2 cellular contexts compared by ENCODE assay signal in the genomic region with DNA sequence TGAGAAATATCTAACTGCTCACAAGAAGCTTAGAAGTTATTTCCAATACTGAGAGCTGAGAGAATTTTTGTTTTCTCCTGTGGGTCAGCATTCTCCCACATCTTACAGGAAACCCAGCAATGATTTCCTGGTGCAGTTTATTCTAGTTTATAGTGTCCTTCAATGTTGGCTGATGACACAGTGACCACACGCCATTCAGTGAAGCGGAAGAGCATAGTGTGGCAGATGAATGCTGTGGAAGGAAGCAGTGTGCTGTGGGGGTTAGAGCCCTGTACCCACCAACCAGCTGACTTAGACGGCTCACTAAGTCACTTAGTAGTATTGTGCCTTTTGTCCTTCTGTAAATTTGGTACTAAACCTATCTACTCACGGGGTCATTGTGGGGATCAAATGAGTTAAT.
TF ChIP-seq lines count a peak whose summit lies in the region.

No MANE protein-coding gene starts in this region.

TF ChIP-seq in HepG2, 621 proteins besides CTCF, POLR2A, EP300 and RAD21:
- TF ChIP-seq MAFF (IDR thresholded peaks at IDR 0.05; ENCODE audit: low read depth, low read length), result no peak
- TF ChIP-seq, protein P1, sequence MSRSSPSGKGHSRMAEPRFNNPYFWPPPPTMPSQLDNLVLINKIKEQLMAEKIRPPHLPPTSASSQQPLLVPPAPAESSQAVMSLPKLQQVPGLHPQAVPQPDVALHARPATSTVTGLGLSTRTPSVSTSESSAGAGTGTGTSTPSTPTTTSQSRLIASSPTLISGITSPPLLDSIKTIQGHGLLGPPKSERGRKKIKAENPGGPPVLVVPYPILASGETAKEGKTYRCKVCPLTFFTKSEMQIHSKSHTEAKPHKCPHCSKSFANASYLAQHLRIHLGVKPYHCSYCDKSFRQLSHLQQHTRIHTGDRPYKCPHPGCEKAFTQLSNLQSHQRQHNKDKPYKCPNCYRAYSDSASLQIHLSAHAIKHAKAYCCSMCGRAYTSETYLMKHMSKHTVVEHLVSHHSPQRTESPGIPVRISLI (CRISPR knock-in tag; IDR thresholded peaks at IDR 0.05; ENCODE audit: borderline replicate concordance), result no peak
- no peak for TF ChIP-seq YEATS2 (CRISPR knock-in tag; IDR thresholded peaks at IDR 0.05; ENCODE audit: borderline replicate concordance)
- no peak for TF ChIP-seq SMARCC2 (IDR thresholded peaks at IDR 0.05)
- TF ChIP-seq ZBTB44 (CRISPR knock-in tag; IDR thresholded peaks at IDR 0.05), result no peak
- no peak for TF ChIP-seq ZNF558 (CRISPR knock-in tag; IDR thresholded peaks at IDR 0.05; ENCODE audit: borderline replicate concordance)
- no peak for TF ChIP-seq ZNF687 (CRISPR knock-in tag; IDR thresholded peaks at IDR 0.05)
- no peak for TF ChIP-seq SATB2 (CRISPR knock-in tag; IDR thresholded peaks at IDR 0.05)
- TF ChIP-seq ZIK1 (CRISPR knock-in tag; IDR thresholded peaks at IDR 0.05; ENCODE audit: borderline replicate concordance, low read depth), result no peak
- no peak for TF ChIP-seq ZBTB20 (CRISPR knock-in tag; IDR thresholded peaks at IDR 0.05; ENCODE audit: borderline replicate concordance, low read depth)
- TF ChIP-seq THAP8 (CRISPR knock-in tag; IDR thresholded peaks at IDR 0.05; ENCODE audit: borderline replicate concordance), result no peak

TF ChIP-seq in H1, 55 proteins besides CTCF, POLR2A, EP300 and RAD21:
- no peak for TF ChIP-seq MAFK (IDR thresholded peaks at IDR 0.05; ENCODE audit: low read depth, low read length)
- no peak for TF ChIP-seq SIRT6 (IDR thresholded peaks at IDR 0.05; ENCODE audit: low read length)
- TF ChIP-seq TAF1 (IDR thresholded peaks at IDR 0.05; ENCODE audit: low read depth, low read length), result no peak
- no peak for TF ChIP-seq POLR2AphosphoS5 (IDR thresholded peaks at IDR 0.05; ENCODE audit: low read depth, low read length)
- no peak for TF ChIP-seq HDAC2 (IDR thresholded peaks at IDR 0.05; ENCODE audit: borderline replicate concordance in 1 of 2, low read depth in 2 of 2, low read length in 2 of 2)
- TF ChIP-seq TBP (IDR thresholded peaks at IDR 0.05; ENCODE audit: low read depth, low read length), result no peak
- TF ChIP-seq, protein P2, sequence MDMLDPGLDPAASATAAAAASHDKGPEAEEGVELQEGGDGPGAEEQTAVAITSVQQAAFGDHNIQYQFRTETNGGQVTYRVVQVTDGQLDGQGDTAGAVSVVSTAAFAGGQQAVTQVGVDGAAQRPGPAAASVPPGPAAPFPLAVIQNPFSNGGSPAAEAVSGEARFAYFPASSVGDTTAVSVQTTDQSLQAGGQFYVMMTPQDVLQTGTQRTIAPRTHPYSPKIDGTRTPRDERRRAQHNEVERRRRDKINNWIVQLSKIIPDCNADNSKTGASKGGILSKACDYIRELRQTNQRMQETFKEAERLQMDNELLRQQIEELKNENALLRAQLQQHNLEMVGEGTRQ (IDR thresholded peaks at IDR 0.05; ENCODE audit: low read length), result no peak
